ENCODE assay signal across 8 cellular contexts in genomic region chr2:84919885-84920580, GRCh38. TPM values are rescaled to one million over a fixed set of nuclear protein-coding genes. Genes with fewer than 3 reads are reported as not detected.
A peak's percentile ranks its signal among the peaks of the same experiment; 100 is the strongest.
DNase-seq lines count a peak whose midpoint lies in the region; ATAC-seq and TF ChIP-seq lines count a peak whose summit lies in the region.

No MANE protein-coding gene starts in this region.

- peak overlapping the region; percentile 31 for H2AFZ ChIP-seq in parathyroid adenoma

- H3K4me1 Mint-ChIP-seq in activated CD4-positive, alpha-beta T cell treated with anti-CD3 and anti-CD28 coated beads, Interleukin-2, amount 10 ng/mL, durations not matched to agents 7 days and 5 days = peaks cover 44% of the 10 kb centered on the region

- peak overlapping the region; percentile 61 for H3K27ac ChIP-seq in parathyroid adenoma

- H3K9ac ChIP-seq in parathyroid adenoma = no peak overlapping the region

- H3K36me3 ChIP-seq in parathyroid adenoma (ENCODE audit: control insufficient read depth, insufficient read depth, low read length) = no peaks in the 10 kb centered on the region

- no peak overlapping the region for H3K4me3 ChIP-seq in parathyroid adenoma (ENCODE audit: low read depth, low read length)

- TF ChIP-seq CTCF in parathyroid adenoma (IDR thresholded peaks at IDR 0.05) = no peak

- H3K4me3 Mint-ChIP-seq in activated CD4-positive, alpha-beta T cell treated with anti-CD3 and anti-CD28 coated beads, Interleukin-2, amount 10 ng/mL, durations not matched to agents 7 days and 5 days = peak overlapping the region; percentile 13

- CTCF ChIA-PET in activated CD4-positive, alpha-beta T cell treated with anti-CD3 and anti-CD28 coated beads, Interleukin-2, amount 10 ng/mL, durations not matched to agents 7 days and 5 days (lab: Charles Lee) = interaction anchor here (0.6 to 3.1 kb wide), 9 partner anchors 14 to 460 kb away, joined by 3 to 14 read pairs (median 3); partner anchors contain the start of genes SUCLG1, TMSB10 and TRABD2A

- H3K9me3 Mint-ChIP-seq in activated CD4-positive, alpha-beta T cell treated with anti-CD3 and anti-CD28 coated beads, Interleukin-2, amount 10 ng/mL, durations not matched to agents 7 days and 5 days = no peaks in the 10 kb centered on the region

- ATAC-seq in GM19467 (IDR thresholded peaks at IDR 0.05; ENCODE audit: unreplicated experiment) = peak; percentile 39
- ATAC-seq in HG03558 (IDR thresholded peaks at IDR 0.05; ENCODE audit: extremely low read depth, unreplicated experiment) = peak; percentile 28

- no peaks in the 10 kb centered on the region for H3K9me3 ChIP-seq in parathyroid adenoma (ENCODE audit: control insufficient read depth, low read length)

- peaks cover 4% of the 10 kb centered on the region for H3K4me1 ChIP-seq in parathyroid adenoma

- H3K4me2 ChIP-seq in parathyroid adenoma (ENCODE audit: low read length) = no peak overlapping the region

- peak overlapping the region; percentile 79 for H3K27ac Mint-ChIP-seq in activated CD4-positive, alpha-beta T cell treated with anti-CD3 and anti-CD28 coated beads, Interleukin-2, amount 10 ng/mL, durations not matched to agents 7 days and 5 days

- H3K36me3 Mint-ChIP-seq in activated CD4-positive, alpha-beta T cell treated with anti-CD3 and anti-CD28 coated beads, Interleukin-2, amount 10 ng/mL, durations not matched to agents 7 days and 5 days (ENCODE audit: low read depth) = peaks cover 4% of the 10 kb centered on the region

- DNase-seq in DMS53 (lab: John Stamatoyannopoulos, UW) (peak; percentile 97), fibroblast of gingiva (ENCODE audit: low read depth) (peak; percentile 95), NCI-H2107 treated with DMSO at 0.1 percent for 48 hours (lab: John Stamatoyannopoulos, UW; ENCODE audit: unreplicated experiment) (no peak), NCI-H1048 (lab: John Stamatoyannopoulos, UW) (no peak)
- peak; percentile 29 for DNase-seq in activated CD4-positive, alpha-beta T cell treated with anti-CD3 and anti-CD28 coated beads, Interleukin-2, amount 10 ng/mL, durations not matched to agents 7 days and 5 days

- POLR2A ChIA-PET in activated CD4-positive, alpha-beta T cell treated with anti-CD3 and anti-CD28 coated beads, Interleukin-2, amount 10 ng/mL, durations not matched to agents 7 days and 5 days (lab: Charles Lee) = interaction anchor here (0.6 to 2.6 kb wide), 3 partner anchors 12 to 38 kb away, joined by 3 to 11 read pairs (median 5); no protein-coding TSS in a partner anchor

- no peaks in the 10 kb centered on the region for H3K79me2 ChIP-seq in parathyroid adenoma

- no peaks in the 10 kb centered on the region for H3K27me3 ChIP-seq in parathyroid adenoma (ENCODE audit: control insufficient read depth, insufficient read depth, low read length)

- no peaks in the 10 kb centered on the region for H3K27me3 Mint-ChIP-seq in activated CD4-positive, alpha-beta T cell treated with anti-CD3 and anti-CD28 coated beads, Interleukin-2, amount 10 ng/mL, durations not matched to agents 7 days and 5 days

RNA-seq across cellular contexts. Expression of gene TMSB10, which starts 14.6 kb away (rescaled TPM):
- total RNA-seq in activated CD4-positive, alpha-beta T cell treated with anti-CD3 and anti-CD28 coated beads, Interleukin-2, amount 10 ng/mL, durations not matched to agents 7 days and 5 days = 1,000 to 10,000 TPM; 5,491 to 5,845 TPM

RNA-seq across cellular contexts. Expression of gene TRABD2A, which starts 39.1 kb away (rescaled TPM):
- total RNA-seq in activated CD4-positive, alpha-beta T cell treated with anti-CD3 and anti-CD28 coated beads, Interleukin-2, amount 10 ng/mL, durations not matched to agents 7 days and 5 days = 10 to 100 TPM; 70.2 to 74.6 TPM

RNA-seq across cellular contexts. Expression of gene KCMF1, which starts 50.9 kb away (rescaled TPM):
- 10 to 100 TPM; 74.7 to 75.7 TPM for total RNA-seq in activated CD4-positive, alpha-beta T cell treated with anti-CD3 and anti-CD28 coated beads, Interleukin-2, amount 10 ng/mL, durations not matched to agents 7 days and 5 days

Comparison
In these comparisons a context has a peak if more than half of its experiments do, and no peak if none do; other contexts are left out.
1. DNase-seq: peak in DMS53 (single experiment), activated CD4-positive, alpha-beta T cell treated with anti-CD3 and anti-CD28 coated beads, Interleukin-2, amount 10 ng/mL, durations not matched to agents 7 days and 5 days (single experiment) and fibroblast of gingiva (single experiment); none in NCI-H2107 treated with DMSO at 0.1 percent for 48 hours (single experiment) and NCI-H1048 (single experiment).